Comparison of ENCODE assay signal across 13 cellular contexts in genomic region chr17:40857535-40857934, GRCh38. TPM values are rescaled to one million over a fixed set of nuclear protein-coding genes. Genes with fewer than 3 reads are reported as not detected.
DNase-seq lines count a peak whose midpoint lies in the region; ATAC-seq and TF ChIP-seq lines count a peak whose summit lies in the region.
"Had no signal": no experiment of that assay in that cellular context is flagged by ENCODE, and none has a peak within 500 bp of the region (broad histone marks: within the 10 kb centered on the region; RNA-seq: fewer than 3 reads in every experiment).

No MANE protein-coding gene starts in this region.

- no peaks in the 10 kb centered on the region for H3K27me3 ChIP-seq in ovary
- H3K27me3 ChIP-seq: MG63 had no signal

- H3K27ac ChIP-seq in coronary artery (peak overlapping the region in 1 of 2 donors; percentile 30), ovary (no peak overlapping the region)
- H3K27ac ChIP-seq: C4-2B, VCaP had no signal

- DNase-seq in EH (ENCODE audit: low read depth) (peak; percentile 78), RPMI7951 (ENCODE audit: low read depth) (peak; percentile 67), fibroblast of peridontal ligament (ENCODE audit: extremely low read depth) (peak; percentile 91), smooth muscle cell of the brain vasculature (ENCODE audit: low read depth, low spot score) (peak; percentile 12), coronary artery (ENCODE audit: low spot score) (no peak), ovary (no peak)
- DNase-seq: DND-41, MG63 had no signal

- WGBS in ovary, 3 donors, result 69 to 77% (median 76%) methylated on average over 5 of the region's 5 CpGs

- TF ChIP-seq POLR2A in ovary (IDR thresholded peaks at IDR 0.05), result no peak

- ATAC-seq in GM21360 (IDR thresholded peaks at IDR 0.05; ENCODE audit: unreplicated experiment), result no peak
- ATAC-seq: effector memory CD8-positive, alpha-beta T cell had no signal

- peaks cover 2% of the 10 kb centered on the region for H3K4me1 ChIP-seq in ovary (ENCODE audit: insufficient read depth)

- no peaks in the 10 kb centered on the region for H3K9me3 ChIP-seq in ovary
- H3K9me3 ChIP-seq: MG63 had no signal

- no peak for TF ChIP-seq CTCF in coronary artery (IDR thresholded peaks at IDR 0.05)
- TF ChIP-seq CTCF in ovary (IDR thresholded peaks at IDR 0.05), result no peak

- H3K36me3 ChIP-seq in ovary, result no peaks in the 10 kb centered on the region
- H3K36me3 ChIP-seq: MG63 had no signal

- no peak overlapping the region for H3K4me3 ChIP-seq in coronary artery
- no peak overlapping the region for H3K4me3 ChIP-seq in ovary
- H3K4me3 ChIP-seq: MG63 had no signal

- TF ChIP-seq EP300 in ovary (IDR thresholded peaks at IDR 0.05), result no peak

- intact Hi-C loops in ovary (cut with DNase I), result loop anchor here in 1 of 4 donors (5.0 kb wide), 1 partner anchor 805 kb away; no protein-coding TSS in a partner anchor

RNA-seq across cellular contexts. Expression of gene KRT12, which starts 9.5 kb away (rescaled TPM):
- total RNA-seq in RPMI7951 (2014; rRNA removed; shearing (Covaris generic)), result not detected in 2 replicates
- not detected for total RNA-seq in ovary
- polyA plus RNA-seq in ovary, result not detected

RNA-seq across cellular contexts. Expression of gene KRT20, which starts 27.5 kb away (rescaled TPM):
- total RNA-seq in RPMI7951 (2014; rRNA removed; shearing (Covaris generic)), result not detected in 2 replicates
- total RNA-seq in ovary, result 1 to 10 TPM in 1 of 7 donors, under 1 TPM in 2, not detected in 4; 0.27 to 4.2 (median 0.77) TPM
- polyA plus RNA-seq in ovary, result under 1 TPM in 1 of 2 donors, not detected in 1; 0.05 TPM

RNA-seq across cellular contexts. Expression of gene KRT10, which starts 35.1 kb away (rescaled TPM):
- 19.7 and 26.7 TPM in 2 replicates for total RNA-seq in RPMI7951 (2014; rRNA removed; shearing (Covaris generic))
- 10 to 100 TPM; 10.4 to 57.3 (median 39.4) TPM for total RNA-seq in ovary
- polyA plus RNA-seq in ovary, result 10 to 100 TPM; 16.2 to 35.2 TPM

RNA-seq across cellular contexts. Expression of gene KRT28, which starts 57.8 kb away (rescaled TPM):
- total RNA-seq in RPMI7951 (2014; rRNA removed; shearing (Covaris generic)), result not detected in 2 replicates
- not detected for total RNA-seq in ovary
- not detected for polyA plus RNA-seq in ovary
- polyA plus RNA-seq: small intestine had no signal

Comparison
In these comparisons a context has a peak if more than half of its experiments do, and no peak if none do; other contexts are left out.
1. DNase-seq: peak in EH (single experiment), RPMI7951 (single experiment), fibroblast of peridontal ligament (single experiment) and smooth muscle cell of the brain vasculature (single experiment); none in coronary artery (single experiment) and ovary (0 of 5).